ENCODE assay signal across 29 cellular contexts in genomic region chr4:184485279-184485678, GRCh38.
"Had no signal": no experiment of that assay in that cellular context is flagged by ENCODE, and none has a peak within 500 bp of the region (broad histone marks: within the 10 kb centered on the region; RNA-seq: fewer than 3 reads in every experiment).

No MANE protein-coding gene starts in this region.

- H3K36me3 Mint-ChIP-seq: natural killer cell; neural progenitor cell; stimulated activated effector memory CD8-positive, alpha-beta T cell treated with anti-CD3 and anti-CD28 coated beads, Interleukin-12 subunit alpha, Interleukin-12 subunit beta, amount 100 ng/mL, for 72 hours; type B pancreatic cell had no signal

- H2AFZ ChIP-seq: neural progenitor cell, parathyroid adenoma had no signal

- H3K27ac ChIP-seq: neural progenitor cell, ovary, parathyroid adenoma, psoas muscle, right lobe of liver, sigmoid colon, suprapubic skin, testis, tibial nerve, upper lobe of right lung, uterus had no signal

- H3K4me3 ChIP-seq: neural progenitor cell, ovary, psoas muscle, right lobe of liver, sigmoid colon, suprapubic skin, testis, tibial nerve, upper lobe of right lung, uterus had no signal

- H3K27ac Mint-ChIP-seq: natural killer cell; nephron; neural progenitor cell; progenitor cell of endocrine pancreas; stimulated activated effector memory CD8-positive, alpha-beta T cell treated with anti-CD3 and anti-CD28 coated beads, Interleukin-12 subunit alpha, Interleukin-12 subunit beta, amount 100 ng/mL, for 72 hours; stimulated activated naive CD8-positive, alpha-beta T cell treated with anti-CD3 and anti-CD28 coated beads, Interleukin-15, amount 100 ng/mL, for 72 hours; type B pancreatic cell had no signal

- H3K27me3 ChIP-seq: neural progenitor cell, ovary, right lobe of liver, sigmoid colon, suprapubic skin, testis, tibial nerve, upper lobe of right lung, uterus had no signal

- H3K4me1 ChIP-seq: neural progenitor cell, parathyroid adenoma, psoas muscle, right lobe of liver, sigmoid colon, suprapubic skin, testis, upper lobe of right lung, uterus had no signal

- H3K4me1 Mint-ChIP-seq: natural killer cell, nephron, neural progenitor cell had no signal

- H3K36me3 ChIP-seq: neural progenitor cell, ovary, right lobe of liver, sigmoid colon, suprapubic skin, upper lobe of right lung, uterus had no signal

- H3K9ac ChIP-seq: neural progenitor cell, parathyroid adenoma had no signal

- H3K9me3 ChIP-seq: ovary, psoas muscle, right lobe of liver, sigmoid colon, suprapubic skin, testis, upper lobe of right lung, uterus had no signal

- H3K9me3 Mint-ChIP-seq: natural killer cell; stimulated activated effector memory CD8-positive, alpha-beta T cell treated with anti-CD3 and anti-CD28 coated beads, Interleukin-12 subunit alpha, Interleukin-12 subunit beta, amount 100 ng/mL, for 72 hours; type B pancreatic cell had no signal

- H3K4me3 Mint-ChIP-seq: naive thymus-derived CD4-positive, alpha-beta T cell; natural killer cell; nephron; neural progenitor cell; stimulated activated effector memory CD8-positive, alpha-beta T cell treated with anti-CD3 and anti-CD28 coated beads, Interleukin-12 subunit alpha, Interleukin-12 subunit beta, amount 100 ng/mL, for 72 hours; stimulated activated naive CD8-positive, alpha-beta T cell treated with anti-CD3 and anti-CD28 coated beads, Interleukin-15, amount 100 ng/mL, for 72 hours; type B pancreatic cell had no signal

- ATAC-seq: naive thymus-derived CD4-positive, alpha-beta T cell; natural killer cell; psoas muscle; right cardiac atrium; right lobe of liver; stimulated activated naive CD8-positive, alpha-beta T cell treated with anti-CD3 and anti-CD28 coated beads, Interleukin-15, amount 100 ng/mL, for 72 hours; stimulated activated naive CD8-positive, alpha-beta T cell treated with anti-CD3 and anti-CD28 coated beads, Interleukin-15, Interleukin-2, amounts not matched to agents 100 U/mL and 50 U/mL, for 24 hours; upper lobe of right lung had no signal

- H3K4me2 ChIP-seq: neural progenitor cell had no signal

- H3K27me3 Mint-ChIP-seq: naive thymus-derived CD4-positive, alpha-beta T cell; progenitor cell of endocrine pancreas; stimulated activated naive CD8-positive, alpha-beta T cell treated with anti-CD3 and anti-CD28 coated beads, Interleukin-15, amount 100 ng/mL, for 72 hours had no signal

- H3K79me2 ChIP-seq: parathyroid adenoma had no signal

- DNase-seq: naive thymus-derived CD4-positive, alpha-beta T cell; natural killer cell; occipital lobe; ovary; posterior cingulate gyrus; psoas muscle; right cardiac atrium; right lobe of liver; sigmoid colon; small intestine; stimulated activated CD4-positive, alpha-beta T cell treated with anti-CD3 and anti-CD28 coated beads, Interleukin-15, amount 100 ng/mL, for 24 hours; stimulated activated CD4-positive, alpha-beta T cell treated with anti-CD3 and anti-CD28 coated beads, Interleukin-2, amount 100 ng/mL, for 24 hours; stimulated activated CD4-positive, alpha-beta T cell treated with anti-CD3 and anti-CD28 coated beads, Interleukin-2, amount 100 ng/mL, for 48 hours; stimulated activated CD4-positive, alpha-beta T cell treated with anti-CD3 and anti-CD28 coated beads, Interleukin-4, amount 100 ng/mL, for 24 hours; stimulated activated naive CD4-positive, alpha-beta T cell; stimulated activated naive CD8-positive, alpha-beta T cell treated with anti-CD3 and anti-CD28 coated beads, Interleukin-15, amount 100 ng/mL, for 72 hours; stimulated activated naive CD8-positive, alpha-beta T cell treated with anti-CD3 and anti-CD28 coated beads, Interleukin-15, Interleukin-2, amounts not matched to agents 100 U/mL and 50 U/mL, for 24 hours; substantia nigra; testis; upper lobe of right lung; uterus had no signal
